ENCODE assay signal across 8 cellular contexts in the genomic region with DNA sequence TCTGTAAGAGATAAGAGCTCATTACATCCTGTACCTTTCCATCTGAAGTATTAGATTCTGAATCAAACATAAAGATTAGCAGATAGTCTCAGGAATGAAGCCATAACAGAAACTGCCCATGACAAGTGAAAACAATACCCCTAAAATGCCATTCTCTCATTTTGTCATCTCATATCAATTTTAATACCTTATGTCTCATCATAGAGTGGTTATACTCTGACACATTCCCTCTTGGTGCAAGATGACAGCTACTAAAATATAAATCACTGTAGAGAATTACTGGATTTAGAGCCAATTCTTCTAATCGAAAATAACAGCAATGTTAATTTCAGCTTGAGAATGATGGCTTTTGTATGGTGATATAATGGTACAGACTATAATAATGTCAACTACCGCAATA.
"Had no signal": no experiment of that assay in that cellular context is flagged by ENCODE, and none has a peak within 500 bp of the region (broad histone marks: within the 10 kb centered on the region; RNA-seq: fewer than 3 reads in every experiment).

No MANE protein-coding gene starts in this region.

- DNase-seq: GM23248, GOT3, H7, HFFc6, KBM-7 had no signal

- H3K27me3 Mint-ChIP-seq: IgD-negative memory B cell had no signal

- ATAC-seq: HCT116, HepG2 had no signal

- H3K4me3 Mint-ChIP-seq: HFFc6, IgD-negative memory B cell had no signal

- H3K27ac Mint-ChIP-seq: HFFc6, IgD-negative memory B cell had no signal
